8 cellular contexts compared by ENCODE assay signal in the genomic region with DNA sequence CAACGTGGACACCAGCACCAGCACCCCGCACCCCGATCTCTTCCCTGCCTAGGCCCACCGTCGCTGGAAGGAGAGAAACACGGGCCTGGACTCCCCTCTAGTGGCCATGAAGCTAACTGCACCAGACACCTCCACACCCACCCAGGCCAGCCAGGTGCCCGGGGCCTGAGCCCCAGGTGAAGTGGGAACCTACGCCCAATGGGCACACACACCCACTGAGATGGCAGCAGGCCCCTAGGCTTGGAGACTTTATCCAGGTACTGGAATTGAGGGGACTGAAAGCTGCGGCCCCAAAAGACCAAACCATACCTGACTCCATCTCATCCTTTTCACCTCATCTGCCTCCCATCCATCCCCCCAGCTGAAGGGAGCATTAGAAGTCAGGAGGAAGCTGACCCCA.
DNase-seq lines count a peak whose midpoint lies in the region; ATAC-seq and TF ChIP-seq lines count a peak whose summit lies in the region.

No MANE protein-coding gene starts in this region.

- WGBS in mesendoderm (ENCODE audit: extremely low coverage, insufficient coverage, low lambda C conversion rate) = no CpG with 5 or more reads among the region's 9 CpGs

- no peak overlapping the region for H2BK5ac ChIP-seq in mesendoderm (ENCODE audit: low read length)

- peak; percentile 75 for TF ChIP-seq CTCF in colonic mucosa (IDR thresholded peaks at IDR 0.05)

- H3K36me3 Mint-ChIP-seq in CD4-positive, alpha-beta memory T cell = no peaks in the 10 kb centered on the region
- no peaks in the 10 kb centered on the region for H3K36me3 Mint-ChIP-seq in activated CD4-positive, alpha-beta T cell treated with anti-CD3 and anti-CD28 coated beads for 36 hours (ENCODE audit: low read depth)

- no peak overlapping the region for H3K23ac ChIP-seq in mesendoderm (ENCODE audit: low read length)

- no peak overlapping the region for H4K8ac ChIP-seq in mesendoderm (ENCODE audit: low read depth, low read length)

- CTCF ChIA-PET in CD4-positive, alpha-beta memory T cell (lab: Charles Lee; ENCODE audit: partially characterized antibody) = interaction anchor here (0.7 to 2.1 kb wide), 11 partner anchors 9 to 1357 kb away, joined by 3 to 12 read pairs (median 4); no protein-coding TSS in a partner anchor
- CTCF ChIA-PET in activated CD4-positive, alpha-beta T cell treated with anti-CD3 and anti-CD28 coated beads for 36 hours (lab: Charles Lee) = interaction anchor here (0.5 to 1.9 kb wide), 17 partner anchors 9 to 1360 kb away, joined by 3 to 14 read pairs (median 4); no protein-coding TSS in a partner anchor

- H3K36me3 ChIP-seq in CD4-positive, alpha-beta memory T cell (ENCODE audit: insufficient read depth, low read length) = no peaks in the 10 kb centered on the region
- no peaks in the 10 kb centered on the region for H3K36me3 ChIP-seq in colonic mucosa
- H3K36me3 ChIP-seq in mesendoderm (ENCODE audit: control insufficient read depth, insufficient read depth, low read length) = no peaks in the 10 kb centered on the region

- intact Hi-C loops in CD4-positive, alpha-beta memory T cell (cut with micrococcal nuclease) = no loop called here
- intact Hi-C loops in activated CD4-positive, alpha-beta T cell treated with anti-CD3 and anti-CD28 coated beads for 36 hours (cut with DNase I, micrococcal nuclease) = loop anchor here (1.0 to 5.0 kb wide), 7 partner anchors 177 to 1357 kb away; no protein-coding TSS in a partner anchor
- intact Hi-C loops in colonic mucosa (cut with DNase I) = no loop called here

- H3K9me3 Mint-ChIP-seq in CD4-positive, alpha-beta memory T cell = no peaks in the 10 kb centered on the region
- H3K9me3 Mint-ChIP-seq in activated CD4-positive, alpha-beta T cell treated with anti-CD3 and anti-CD28 coated beads for 36 hours (ENCODE audit: low read depth) = no peaks in the 10 kb centered on the region

- peak; percentile 70 for ATAC-seq in GM21528 (IDR thresholded peaks at IDR 0.05; ENCODE audit: low FRiP score, unreplicated experiment)
- peak; percentile 89 for ATAC-seq in activated CD4-positive, alpha-beta T cell treated with anti-CD3 and anti-CD28 coated beads for 36 hours
- ATAC-seq in GM18870 (IDR thresholded peaks at IDR 0.05; ENCODE audit: unreplicated experiment) = no peak

- POLR2A ChIA-PET in CD4-positive, alpha-beta memory T cell (lab: Charles Lee; ENCODE audit: partially characterized antibody) = no interaction called here
- POLR2A ChIA-PET in activated CD4-positive, alpha-beta T cell treated with anti-CD3 and anti-CD28 coated beads for 36 hours (lab: Charles Lee) = interaction anchor here (0.7 kb wide), 1 partner anchor 9 kb away, joined by 4 read pairs; no protein-coding TSS in a partner anchor

- no peak overlapping the region for H3K9ac ChIP-seq in colonic mucosa (ENCODE audit: low read depth in 2 of 2, low read length in 2 of 2)
- H3K9ac ChIP-seq in mesendoderm (ENCODE audit: low read length) = no peak overlapping the region

- no peaks in the 10 kb centered on the region for H3K4me1 Mint-ChIP-seq in CD4-positive, alpha-beta memory T cell
- H3K4me1 Mint-ChIP-seq in activated CD4-positive, alpha-beta T cell treated with anti-CD3 and anti-CD28 coated beads for 36 hours = no peaks in the 10 kb centered on the region

- H2BK15ac ChIP-seq in mesendoderm (replicated peaks; ENCODE audit: low read depth) = no peak overlapping the region

- H3K4me3 ChIP-seq in CD4-positive, alpha-beta memory T cell (ENCODE audit: low read length in 2 of 2) = no peak overlapping the region
- no peak overlapping the region for H3K4me3 ChIP-seq in colonic mucosa
- no peak overlapping the region for H3K4me3 ChIP-seq in mesendoderm (ENCODE audit: low read length)

- no peak overlapping the region for H3K4me3 Mint-ChIP-seq in CD4-positive, alpha-beta memory T cell
- no peak overlapping the region for H3K4me3 Mint-ChIP-seq in activated CD4-positive, alpha-beta T cell treated with anti-CD3 and anti-CD28 coated beads for 36 hours

- H3K18ac ChIP-seq in mesendoderm (ENCODE audit: low read length) = no peak overlapping the region

- no peak overlapping the region for H3K4ac ChIP-seq in mesendoderm (ENCODE audit: low read depth, low read length)

- peaks cover 4 to 7% of the 10 kb centered on the region in 2 donors for H3K27me3 Mint-ChIP-seq in CD4-positive, alpha-beta memory T cell
- peaks cover 3% of the 10 kb centered on the region for H3K27me3 Mint-ChIP-seq in activated CD4-positive, alpha-beta T cell treated with anti-CD3 and anti-CD28 coated beads for 36 hours

- no peaks in the 10 kb centered on the region for H3K79me1 ChIP-seq in mesendoderm (ENCODE audit: low read length)

- no peak overlapping the region for H3K27ac Mint-ChIP-seq in CD4-positive, alpha-beta memory T cell
- H3K27ac Mint-ChIP-seq in activated CD4-positive, alpha-beta T cell treated with anti-CD3 and anti-CD28 coated beads for 36 hours = no peak overlapping the region

- no peak overlapping the region for H2BK120ac ChIP-seq in mesendoderm (ENCODE audit: low read depth, low read length)

- H3K9me3 ChIP-seq in CD4-positive, alpha-beta memory T cell (ENCODE audit: control insufficient read depth in 1 of 2, low read length in 2 of 2) = no peaks in the 10 kb centered on the region
- H3K9me3 ChIP-seq in colonic mucosa = no peaks in the 10 kb centered on the region

- peak; percentile 27 to 47 (median 33) for DNase-seq in CD4-positive, alpha-beta memory T cell
- DNase-seq in NCI-H2107 (lab: John Stamatoyannopoulos, UW) (peak; percentile 30), colonic mucosa (peak; percentile 46), mesendoderm (peak; percentile 53)
- peak; percentile 77 for DNase-seq in activated CD4-positive, alpha-beta T cell treated with anti-CD3 and anti-CD28 coated beads for 36 hours
- DNase-seq in stimulated activated CD8-positive, alpha-beta memory T cell treated with anti-CD3 and anti-CD28 coated beads, Interleukin-7, amount 100 ng/mL, for 1 hour (ENCODE audit: low read depth in 2 of 2) = peak; percentile 11 to 35

- H4K5ac ChIP-seq in mesendoderm (ENCODE audit: low read length) = no peak overlapping the region

- no peak overlapping the region for H2AK5ac ChIP-seq in mesendoderm (ENCODE audit: low read length)

- no peak overlapping the region for H3K56ac ChIP-seq in mesendoderm (ENCODE audit: low read length)

- no peaks in the 10 kb centered on the region for H3K27me3 ChIP-seq in CD4-positive, alpha-beta memory T cell (ENCODE audit: insufficient read depth, low read length)
- H3K27me3 ChIP-seq in colonic mucosa = no peaks in the 10 kb centered on the region
- no peaks in the 10 kb centered on the region for H3K27me3 ChIP-seq in mesendoderm (ENCODE audit: insufficient read depth, low read length, poor library complexity)

- H3K27ac ChIP-seq in CD4-positive, alpha-beta memory T cell (ENCODE audit: low read depth, low read length) = no peak overlapping the region
- no peak overlapping the region for H3K27ac ChIP-seq in colonic mucosa
- H3K27ac ChIP-seq in mesendoderm (ENCODE audit: low read depth, low read length) = no peak overlapping the region

- no peak overlapping the region for H3K4me2 ChIP-seq in mesendoderm (ENCODE audit: low read length)

- H3K4me1 ChIP-seq in CD4-positive, alpha-beta memory T cell (ENCODE audit: insufficient read depth, low read length) = no peaks in the 10 kb centered on the region
- H3K4me1 ChIP-seq in colonic mucosa (no peaks in the 10 kb centered on the region), mesendoderm (ENCODE audit: control insufficient read depth, low read depth, low read length) (peaks cover 13% of the 10 kb centered on the region)

- no peaks in the 10 kb centered on the region for H3K79me2 ChIP-seq in mesendoderm (ENCODE audit: control insufficient read depth, insufficient read depth, low read length)

Comparison
In these comparisons a context has a peak if more than half of its experiments do, and no peak if none do; other contexts are left out.
1. DNase-seq: peak in every context shown above with its lines; median percentile 77 in activated CD4-positive, alpha-beta T cell treated with anti-CD3 and anti-CD28 coated beads for 36 hours; 53 in mesendoderm; 46 in colonic mucosa; 33 in CD4-positive, alpha-beta memory T cell; 30 in NCI-H2107; 23 in stimulated activated CD8-positive, alpha-beta memory T cell treated with anti-CD3 and anti-CD28 coated beads, Interleukin-7, amount 100 ng/mL, for 1 hour.
2. intact Hi-C loops: an anchor here in activated CD4-positive, alpha-beta T cell treated with anti-CD3 and anti-CD28 coated beads for 36 hours (1.0 to 5.0 kb wide); none called in CD4-positive, alpha-beta memory T cell and colonic mucosa.